ENCODE assay signal across 8 cellular contexts in genomic region chr14:93207468-93208308, GRCh38. TPM values are rescaled to one million over a fixed set of nuclear protein-coding genes. Genes with fewer than 3 reads are reported as not detected.
DNase-seq lines count a peak whose midpoint lies in the region; ATAC-seq and TF ChIP-seq lines count a peak whose summit lies in the region.

No MANE protein-coding gene starts in this region.

- peak overlapping the region; percentile 10 for H4K91ac ChIP-seq in trophoblast cell (ENCODE audit: low read depth, low read length)

- no peaks in the 10 kb centered on the region for H3K27me3 Mint-ChIP-seq in CD8-positive, alpha-beta memory T cell

- H3K4me3 ChIP-seq in CD8-positive, alpha-beta memory T cell (ENCODE audit: low read length): peak overlapping the region; percentile 96
- H3K4me3 ChIP-seq in left ventricle myocardium inferior (peak overlapping the region; percentile 98), trophoblast cell (ENCODE audit: low read depth, low read length) (peak overlapping the region; percentile 93)

- no CpG with 5 or more reads among the region's 23 CpGs for WGBS in trophoblast cell (ENCODE audit: extremely low coverage, insufficient coverage, insufficient read length)

- H2AFZ ChIP-seq in trophoblast cell (ENCODE audit: insufficient read depth, low read length, poor library complexity): peak overlapping the region; percentile 86

- H3K27ac ChIP-seq in CD8-positive, alpha-beta memory T cell (ENCODE audit: low read depth, low read length): peak overlapping the region; percentile 78
- H3K27ac ChIP-seq in left ventricle myocardium inferior (replicated peaks): peak overlapping the region; percentile 93
- H3K27ac ChIP-seq in trophoblast cell (ENCODE audit: low read depth, low read length): peak overlapping the region; percentile 45

- peak overlapping the region; percentile 26 for H3K18ac ChIP-seq in trophoblast cell (ENCODE audit: low read length)

- H3K14ac ChIP-seq in trophoblast cell (ENCODE audit: low read length): peak overlapping the region; percentile 9

- peak overlapping the region; percentile 48 for H4K12ac ChIP-seq in trophoblast cell (ENCODE audit: low read depth, low read length)

- peaks cover 22% of the 10 kb centered on the region for H3K4me1 ChIP-seq in CD8-positive, alpha-beta memory T cell (ENCODE audit: insufficient read depth, low read length)
- H3K4me1 ChIP-seq in left ventricle myocardium inferior: peaks cover 56% of the 10 kb centered on the region
- peaks cover 0 to 5% of the 10 kb centered on the region in 2 experiments for H3K4me1 ChIP-seq in trophoblast cell (ENCODE audit: control insufficient read depth in 1 of 2, insufficient read depth in 2 of 2, low read length in 2 of 2)

- CTCF ChIA-PET in CD8-positive, alpha-beta memory T cell (lab: Charles Lee): interaction anchor here (1.0 to 4.8 kb wide), 8 partner anchors 10 to 256 kb away, joined by 3 to 30 read pairs (median 6); partner anchors contain the start of genes LYSET and MOAP1

- H3K27ac Mint-ChIP-seq in CD8-positive, alpha-beta memory T cell: peak overlapping the region; percentile 65 to 99 (median 90)

- peaks cover 6% of the 10 kb centered on the region for H3K79me1 ChIP-seq in trophoblast cell (ENCODE audit: low read length)

- POLR2A ChIA-PET in CD8-positive, alpha-beta memory T cell (lab: Charles Lee): interaction anchor here (0.7 to 3.0 kb wide), 2 partner anchors 23 to 95 kb away, joined by 3 to 36 read pairs; partner anchors contain the start of genes LYSET and MOAP1

- no peaks in the 10 kb centered on the region for H3K9me3 Mint-ChIP-seq in CD8-positive, alpha-beta memory T cell

- H2BK12ac ChIP-seq in trophoblast cell (ENCODE audit: low read length): no peak overlapping the region

- peak overlapping the region; percentile 85 for H3K4me2 ChIP-seq in trophoblast cell (ENCODE audit: low read length)

- H2BK120ac ChIP-seq in trophoblast cell (ENCODE audit: insufficient read depth, low read length, poor library complexity): peak overlapping the region; percentile 61

- peak overlapping the region; percentile 15 for H2BK5ac ChIP-seq in trophoblast cell (ENCODE audit: low read depth, low read length, poor library complexity)

- peak overlapping the region; percentile 43 for H3K4ac ChIP-seq in trophoblast cell (ENCODE audit: low read depth, low read length)

- H2AK5ac ChIP-seq in trophoblast cell (ENCODE audit: low read length): no peak overlapping the region

- H3K27me3 ChIP-seq in CD8-positive, alpha-beta memory T cell (ENCODE audit: insufficient read depth, low read length, poor library complexity, severe bottlenecking): no peaks in the 10 kb centered on the region
- H3K27me3 ChIP-seq in left ventricle myocardium inferior (ENCODE audit: low read depth): no peaks in the 10 kb centered on the region
- H3K27me3 ChIP-seq in trophoblast cell (ENCODE audit: insufficient read depth, low read length): no peaks in the 10 kb centered on the region

- peak overlapping the region; percentile 44 for H4K8ac ChIP-seq in trophoblast cell (ENCODE audit: low read depth, low read length)

- H3K9me3 ChIP-seq in CD8-positive, alpha-beta memory T cell (ENCODE audit: low read length): no peaks in the 10 kb centered on the region
- H3K9me3 ChIP-seq in left ventricle myocardium inferior (replicated peaks): no peaks in the 10 kb centered on the region
- no peaks in the 10 kb centered on the region for H3K9me3 ChIP-seq in trophoblast cell (ENCODE audit: insufficient read depth, low read depth, low read length)

- peaks cover 5% of the 10 kb centered on the region for H3K79me2 ChIP-seq in trophoblast cell (ENCODE audit: control insufficient read depth, insufficient read depth, low read length, poor library complexity)

- peak overlapping the region; percentile 85 for H3K9ac ChIP-seq in trophoblast cell (ENCODE audit: low read length)

- H3K4me1 Mint-ChIP-seq in CD8-positive, alpha-beta memory T cell: peaks cover 40 to 61% (median 57%) of the 10 kb centered on the region in 3 donors

- H3K23ac ChIP-seq in trophoblast cell (ENCODE audit: low read length): peak overlapping the region; percentile 10

- peak overlapping the region; percentile 95 to 100 (median 98) for H3K4me3 Mint-ChIP-seq in CD8-positive, alpha-beta memory T cell

- intact Hi-C loops in left ventricle myocardium inferior (cut with micrococcal nuclease): no loop called here

- H3K36me3 Mint-ChIP-seq in CD8-positive, alpha-beta memory T cell: peaks cover 0 to 28% (median 3%) of the 10 kb centered on the region in 3 donors

- DNase-seq in CD8-positive, alpha-beta memory T cell: peak in 2 of 5 donors; percentile 10 to 23
- DNase-seq in NCI-H774 (lab: John Stamatoyannopoulos, UW) (peak; percentile 12), amniotic stem cell (lab: John Stamatoyannopoulos, UW) (peak; percentile 22), left ventricle myocardium inferior (peak; percentile 57), trophoblast cell (peak in 1 of 2 donors; percentile 35), GOT3 (lab: John Stamatoyannopoulos, UW) (no peak)

- no peaks in the 10 kb centered on the region for H3K36me3 ChIP-seq in CD8-positive, alpha-beta memory T cell (ENCODE audit: insufficient read depth, low read length)
- H3K36me3 ChIP-seq in left ventricle myocardium inferior: peaks cover 26% of the 10 kb centered on the region
- H3K36me3 ChIP-seq in trophoblast cell (ENCODE audit: control insufficient read depth in 1 of 2, insufficient read depth in 2 of 2, low read length in 2 of 2): peaks cover 2 to 5% of the 10 kb centered on the region in 2 experiments

- no peak for TF ChIP-seq CTCF in left ventricle myocardium inferior (IDR thresholded peaks at IDR 0.05; ENCODE audit: borderline replicate concordance)

- ATAC-seq in GM19025 (IDR thresholded peaks at IDR 0.05; ENCODE audit: low read depth, unreplicated experiment) (peak; percentile 42), HG03175 (IDR thresholded peaks at IDR 0.05; ENCODE audit: unreplicated experiment) (peak; percentile 39)

RNA-seq across cellular contexts. Expression of gene UBR7, which starts 0.6 kb away (rescaled TPM):
- 10 to 100 TPM; 39.4 to 42.3 TPM for total RNA-seq in CD8-positive, alpha-beta memory T cell
- 31.7 TPM for polyA plus RNA-seq in CD8-positive, alpha-beta memory T cell
- total RNA-seq in left ventricle myocardium inferior: 18.3 TPM
- 10.9 and 11.6 TPM in 2 replicates for polyA plus RNA-seq in trophoblast cell (2013)

RNA-seq across cellular contexts. Expression of gene GON7, which starts 0.8 kb away (rescaled TPM):
- 10 to 100 TPM; 19.7 to 19.8 TPM for total RNA-seq in CD8-positive, alpha-beta memory T cell
- polyA plus RNA-seq in CD8-positive, alpha-beta memory T cell: 24.2 TPM
- 19.0 TPM for total RNA-seq in left ventricle myocardium inferior
- 8.5 and 8.9 TPM in 2 replicates for polyA plus RNA-seq in trophoblast cell (2013)

RNA-seq across cellular contexts. Expression of gene LYSET, which starts 22.6 kb away (rescaled TPM):
- total RNA-seq in CD8-positive, alpha-beta memory T cell: 10 to 100 TPM; 19.3 to 20.5 TPM
- polyA plus RNA-seq in CD8-positive, alpha-beta memory T cell: 37.9 TPM
- 24.4 TPM for total RNA-seq in left ventricle myocardium inferior
- 17.1 and 17.2 TPM in 2 replicates for polyA plus RNA-seq in trophoblast cell (2013)

RNA-seq across cellular contexts. Expression of gene MOAP1, which starts 23.0 kb away (rescaled TPM):
- 10 to 100 TPM; 16.7 to 17.4 TPM for total RNA-seq in CD8-positive, alpha-beta memory T cell
- 67.4 TPM for polyA plus RNA-seq in CD8-positive, alpha-beta memory T cell
- total RNA-seq in left ventricle myocardium inferior: 61.1 TPM
- polyA plus RNA-seq in trophoblast cell (2013): 10.5 and 10.6 TPM in 2 replicates
